In genomic region chr22:41688365-41689211, GRCh38 we compare ENCODE assay signal across 1 cellular context.
TF ChIP-seq lines count a peak whose summit lies in the region.

TSS of gene SNU13 (minus strand) at chr22:41688867. CDS start at chr22:41688796, 71 bp downstream.

TF ChIP-seq in HepG2, 621 proteins besides CTCF, POLR2A, EP300 and RAD21 (continued from another document and continues in another):
- TF ChIP-seq STAT5B (CRISPR knock-in tag; IDR thresholded peaks at IDR 0.05): 0 out of 2 replicates have a peak, but pooled peaks have one; percentile 17
- TF ChIP-seq MED1 (CRISPR knock-in tag; IDR thresholded peaks at IDR 0.05): peak; percentile 74
- peak; percentile 53 for TF ChIP-seq CSRNP1 (CRISPR knock-in tag; IDR thresholded peaks at IDR 0.05)
- TF ChIP-seq CREB1 (IDR thresholded peaks at IDR 0.05): peak; percentile 86
- peak; percentile 93 for TF ChIP-seq CREB1 (CRISPR knock-in tag; IDR thresholded peaks at IDR 0.05)
- peak; percentile 74; the same call in 1 of the 2 replicates for TF ChIP-seq ZNF30 (CRISPR knock-in tag; IDR thresholded peaks at IDR 0.05)
- TF ChIP-seq ZNF501 (CRISPR knock-in tag; IDR thresholded peaks at IDR 0.05): peak; percentile 90
- TF ChIP-seq CBX5 (CRISPR knock-in tag; IDR thresholded peaks at IDR 0.05; ENCODE audit: borderline replicate concordance): peak; percentile 37; the same call in 1 of the 2 replicates
- 0 out of 2 replicates have a peak, but pooled peaks have one; percentile 37 for TF ChIP-seq ZNF335 (CRISPR knock-in tag; IDR thresholded peaks at IDR 0.05)
- TF ChIP-seq ELF3 (CRISPR knock-in tag; IDR thresholded peaks at IDR 0.05): peak; percentile 85
- no peak for TF ChIP-seq ZNF333 (CRISPR knock-in tag; IDR thresholded peaks at IDR 0.05; ENCODE audit: borderline replicate concordance)
- TF ChIP-seq HNF4G (IDR thresholded peaks at IDR 0.05; ENCODE audit: borderline replicate concordance, low read depth, low read length): no peak
- TF ChIP-seq HNF4G (CRISPR knock-in tag; IDR thresholded peaks at IDR 0.05; ENCODE audit: borderline replicate concordance, low read depth): peak; percentile 39; the same call in 1 of the 2 replicates
- TF ChIP-seq ZNF605 (CRISPR knock-in tag; IDR thresholded peaks at IDR 0.05): peak; percentile 48; the same call in 1 of the 2 replicates
- TF ChIP-seq ZNF431 (CRISPR knock-in tag; IDR thresholded peaks at IDR 0.05; ENCODE audit: borderline replicate concordance, low read depth): peak; percentile 66
- peak; percentile 48; the same call in 1 of the 2 replicates for TF ChIP-seq MEIS2 (CRISPR knock-in tag; IDR thresholded peaks at IDR 0.05)
- TF ChIP-seq ZNF691 (CRISPR knock-in tag; IDR thresholded peaks at IDR 0.05; ENCODE audit: borderline replicate concordance, low read depth): peak; percentile 21; the same call in 1 of the 2 replicates
- peak; percentile 96 for TF ChIP-seq ZHX2 (IDR thresholded peaks at IDR 0.05; ENCODE audit: low read depth)
- no peak for TF ChIP-seq ZHX2 (CRISPR knock-in tag; IDR thresholded peaks at IDR 0.05; ENCODE audit: borderline replicate concordance)
- TF ChIP-seq ZNF740 (CRISPR knock-in tag; IDR thresholded peaks at IDR 0.05): no peak
- TF ChIP-seq PBX3 (CRISPR knock-in tag; IDR thresholded peaks at IDR 0.05; ENCODE audit: borderline replicate concordance): 0 out of 2 replicates have a peak, but pooled peaks have one; percentile 65
- TF ChIP-seq ATF2 (CRISPR knock-in tag; IDR thresholded peaks at IDR 0.05): peak; percentile 78; the same call in 1 of the 2 replicates
- no peak for TF ChIP-seq ZIK1 (CRISPR knock-in tag; IDR thresholded peaks at IDR 0.05; ENCODE audit: borderline replicate concordance, low read depth)
- TF ChIP-seq KLF12 (CRISPR knock-in tag; IDR thresholded peaks at IDR 0.05; ENCODE audit: borderline replicate concordance): no peak; the same call in 1 of the 2 replicates
- peak; percentile 93 for TF ChIP-seq KMT2A (CRISPR knock-in tag; IDR thresholded peaks at IDR 0.05)
- peak; percentile 85 for TF ChIP-seq POGK (CRISPR knock-in tag; conservative IDR thresholded peaks at IDR 0.05)
- TF ChIP-seq GMEB2 (CRISPR knock-in tag; IDR thresholded peaks at IDR 0.05; ENCODE audit: low read depth): peak; percentile 80
- TF ChIP-seq MEIS1 (CRISPR knock-in tag; IDR thresholded peaks at IDR 0.05; ENCODE audit: borderline replicate concordance): peak; percentile 42; the same call in 1 of the 2 replicates
- peak; percentile 75; the same call in 1 of the 2 replicates for TF ChIP-seq GATA4 (IDR thresholded peaks at IDR 0.05; ENCODE audit: borderline replicate concordance, low read depth)
- peak; percentile 91 for TF ChIP-seq ZNF639 (CRISPR knock-in tag; conservative IDR thresholded peaks at IDR 0.05)
- peak; percentile 76; the same call in 1 of the 2 replicates for TF ChIP-seq ZFP41 (CRISPR knock-in tag; IDR thresholded peaks at IDR 0.05; ENCODE audit: borderline replicate concordance)
- peak; percentile 38; the same call in 1 of the 2 replicates for TF ChIP-seq SIX4 (CRISPR knock-in tag; IDR thresholded peaks at IDR 0.05)
- no peak for TF ChIP-seq ZNF530 (CRISPR knock-in tag; IDR thresholded peaks at IDR 0.05; ENCODE audit: low read depth)
- TF ChIP-seq HOXA3 (CRISPR knock-in tag; IDR thresholded peaks at IDR 0.05): peak; percentile 99
- TF ChIP-seq RNF2 (conservative IDR thresholded peaks at IDR 0.05; ENCODE audit: low read depth): peak; percentile 69; the same call in 1 of the 2 replicates
- TF ChIP-seq SOX6 (IDR thresholded peaks at IDR 0.05): no peak
- TF ChIP-seq SOX6 (CRISPR knock-in tag; IDR thresholded peaks at IDR 0.05): peak; percentile 43
- TF ChIP-seq ELF4 (CRISPR knock-in tag; IDR thresholded peaks at IDR 0.05; ENCODE audit: borderline replicate concordance): peak; percentile 36; the same call in 1 of the 2 replicates
- no peak for TF ChIP-seq KDM6A (CRISPR knock-in tag; IDR thresholded peaks at IDR 0.05; ENCODE audit: low read depth)
- peak; percentile 64 for TF ChIP-seq BCL6 (CRISPR knock-in tag; IDR thresholded peaks at IDR 0.05)
